Comparison of ENCODE assay signal across 25 cellular contexts in genomic region chr17:68470959-68471358, GRCh38.
"Had no signal": no experiment of that assay in that cellular context is flagged by ENCODE, and none has a peak within 500 bp of the region (broad histone marks: within the 10 kb centered on the region; RNA-seq: fewer than 3 reads in every experiment).

No MANE protein-coding gene starts in this region.

- H3K9me3 Mint-ChIP-seq: T-cell had no signal

- FAIRE-seq: HTR-8/SVneo had no signal

- H3K9ac ChIP-seq: KMS-11, SK-N-SH had no signal

- H3K36me3 ChIP-seq: SJSA1 had no signal

- H3K4me2 ChIP-seq: KMS-11, SK-N-SH had no signal

- ATAC-seq: Panc1, PC-3, T-cell had no signal

- DNase-seq: Kasumi-1, MM.1S, NCI-H1092 treated with DMSO at 0.1 percent for 48 hours, NCI-H1436, NCI-H187, NCI-H2029, NCI-H2081 treated with DMSO at 0.1 percent for 48 hours, NCI-H2171, NCI-H226, NCI-H446, NCI-H510A, NCI-H524 treated with DMSO at 0.1 percent for 48 hours, NCI-H69, NCI-H774, PC-3, SIG-M5, SK-N-SH, SW 1271, T-cell had no signal

- H3K27ac Mint-ChIP-seq: T-cell had no signal

- H3K4me3 Mint-ChIP-seq: T-cell had no signal

- H3K9me2 ChIP-seq: SK-N-SH had no signal

- H3K36me3 Mint-ChIP-seq: T-cell had no signal

- H3K27ac ChIP-seq: HL-60, KMS-11, RWPE1, SJSA1 had no signal

- H3K4me3 ChIP-seq: SJSA1 had no signal

- H3K9me3 ChIP-seq: SJSA1, SK-N-SH had no signal

- H3K4me1 ChIP-seq: SJSA1 had no signal
